ENCODE assay signal across 9 cellular contexts in genomic region chr16:67447508-67448076, GRCh38. TPM values are rescaled to one million over a fixed set of nuclear protein-coding genes. Genes with fewer than 3 reads are reported as not detected.
DNase-seq lines count a peak whose midpoint lies in the region; ATAC-seq, FAIRE-seq and TF ChIP-seq lines count a peak whose summit lies in the region.
"Had no signal": no experiment of that assay in that cellular context is flagged by ENCODE, and none has a peak within 500 bp of the region (broad histone marks: within the 10 kb centered on the region; RNA-seq: fewer than 3 reads in every experiment).

No MANE protein-coding gene starts in this region.

- peaks cover 10% of the 10 kb centered on the region for H3K36me3 ChIP-seq in brain microvascular endothelial cell (replicated peaks)

- CTCF ChIA-PET in CD4-positive, alpha-beta T cell (lab: Charles Lee), result interaction anchor here (0.5 to 0.9 kb wide), 2 partner anchors 20 to 474 kb away, joined by 3 to 4 read pairs; no protein-coding TSS in a partner anchor

- intact Hi-C loops in CD4-positive, alpha-beta T cell (cut with DNase I, micrococcal nuclease), result no loop called here

- in situ Hi-C loops in brain microvascular endothelial cell (cut with HindIII; ENCODE audit: low pct_ligation_motif_present, low sequenced_read_pairs), result no loop called here

- no peak overlapping the region for H3K4me3 Mint-ChIP-seq in CD4-positive, alpha-beta T cell

- H3K4me3 ChIP-seq in brain microvascular endothelial cell (ENCODE audit: low read depth, low read length), result no peak overlapping the region
- H3K4me3 ChIP-seq: skin epidermis had no signal

- no peaks in the 10 kb centered on the region for H3K27me3 Mint-ChIP-seq in CD4-positive, alpha-beta T cell

- no peak overlapping the region for H3K27ac ChIP-seq in CD4-positive, alpha-beta T cell (ENCODE audit: low read depth, low read length)
- H3K27ac ChIP-seq in brain microvascular endothelial cell, result no peak overlapping the region

- DNase-seq in CD4-positive, alpha-beta T cell, result peak in 9 of 10 experiments; percentile 22 to 51 (median 36)
- DNase-seq in T-helper 2 cell (peak in 3 of 5 experiments; percentile 17 to 77 (median 64)), brain microvascular endothelial cell (no peak), midbrain (lab: John Stamatoyannopoulos, UW) (peak; percentile 10), frontal cortex (ENCODE audit: low spot score in 2 of 2) (no peak)
- DNase-seq in stimulated activated naive CD4-positive, alpha-beta T cell treated with Interleukin-2 at 50 U/mL for 16 hours (lab: John Stamatoyannopoulos, UW), result peak; percentile 60

- FAIRE-seq in frontal cortex (lab: Jason Lieb, UNC), result no peak

- peaks cover 57% of the 10 kb centered on the region for H3K36me3 Mint-ChIP-seq in CD4-positive, alpha-beta T cell (ENCODE audit: low read depth)

- no peaks in the 10 kb centered on the region for H3K27me3 ChIP-seq in CD4-positive, alpha-beta T cell (ENCODE audit: control insufficient read depth, insufficient read depth, low read length)
- H3K27me3 ChIP-seq in brain microvascular endothelial cell (replicated peaks), result no peaks in the 10 kb centered on the region

- TF ChIP-seq CTCF in CD4-positive, alpha-beta T cell (IDR thresholded peaks at IDR 0.05), result peak; percentile 19
- TF ChIP-seq CTCF in brain microvascular endothelial cell (IDR thresholded peaks at IDR 0.05; ENCODE audit: low read depth, low read length, missing control alignments), result peak; percentile 64

- POLR2A ChIA-PET in CD4-positive, alpha-beta T cell (lab: Charles Lee), result no interaction called here

- no peak overlapping the region for H3K27ac Mint-ChIP-seq in CD4-positive, alpha-beta T cell

- H3K4me1 Mint-ChIP-seq in CD4-positive, alpha-beta T cell (ENCODE audit: low read depth), result no peaks in the 10 kb centered on the region

- peak; percentile 54 for ATAC-seq in CD4-positive, alpha-beta T cell (ENCODE audit: poor library complexity)
- ATAC-seq in HG02759 (IDR thresholded peaks at IDR 0.05; ENCODE audit: unreplicated experiment), result peak; percentile 59
- ATAC-seq in GM21360 (IDR thresholded peaks at IDR 0.05; ENCODE audit: unreplicated experiment), result no peak

- H3K9me3 ChIP-seq in CD4-positive, alpha-beta T cell (ENCODE audit: control insufficient read depth, low read length), result no peaks in the 10 kb centered on the region

- H3K9me3 Mint-ChIP-seq in CD4-positive, alpha-beta T cell, result no peaks in the 10 kb centered on the region

RNA-seq across cellular contexts. Expression of gene HSD11B2, which starts 16.7 kb away (rescaled TPM):
- not detected for total RNA-seq in CD4-positive, alpha-beta T cell
- 0.41 TPM for total RNA-seq in frontal cortex

RNA-seq across cellular contexts. Expression of gene ZDHHC1, which starts 31.3 kb away (rescaled TPM):
- under 1 TPM in 1 of 2 experiments, not detected in 1; 0.22 TPM for total RNA-seq in CD4-positive, alpha-beta T cell
- 1.2 TPM for total RNA-seq in frontal cortex

RNA-seq across cellular contexts. Expression of gene ATP6V0D1, which starts 33.4 kb away (rescaled TPM):
- total RNA-seq in CD4-positive, alpha-beta T cell, result 10 to 100 TPM; 39.4 to 41.7 TPM
- total RNA-seq in frontal cortex, result 78.7 TPM

RNA-seq across cellular contexts. Expression of gene AGRP, which starts 35.8 kb away (rescaled TPM):
- not detected for total RNA-seq in CD4-positive, alpha-beta T cell
- total RNA-seq in frontal cortex, result not detected

RNA-seq across cellular contexts. Expression of gene TPPP3, which starts 54.3 kb away (rescaled TPM):
- total RNA-seq in CD4-positive, alpha-beta T cell, result not detected
- total RNA-seq in frontal cortex, result 2.0 TPM

Comparison
In these comparisons a context has a peak if more than half of its experiments do, and no peak if none do; other contexts are left out.
1. DNase-seq: peak in CD4-positive, alpha-beta T cell (9 of 10), T-helper 2 cell (3 of 5), midbrain (single experiment) and stimulated activated naive CD4-positive, alpha-beta T cell treated with Interleukin-2 at 50 U/mL for 16 hours (single experiment); none in brain microvascular endothelial cell (single experiment) and frontal cortex (0 of 2).